Comparison of ENCODE assay signal across 6 cellular contexts in the genomic region with DNA sequence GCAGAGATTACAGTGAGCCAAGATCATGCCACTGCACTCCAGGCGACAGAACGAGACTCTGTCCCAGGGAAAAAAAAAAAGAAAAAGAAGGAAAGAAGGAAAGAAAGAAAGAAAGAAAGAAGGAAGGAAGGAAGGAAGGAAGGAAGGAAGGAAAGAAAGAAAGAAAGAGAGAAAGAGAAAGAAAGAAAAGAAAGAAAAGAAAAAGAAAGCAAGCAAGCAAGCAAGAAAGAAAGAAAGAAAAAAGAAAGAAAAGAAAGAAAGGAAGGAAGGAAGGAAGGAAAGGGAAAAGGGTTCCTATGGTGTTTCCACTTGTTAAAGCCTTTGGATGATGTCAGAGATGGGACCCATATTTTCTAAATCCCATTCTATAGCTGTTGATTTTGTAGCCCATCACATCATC. TPM values are rescaled to one million over a fixed set of nuclear protein-coding genes. Genes with fewer than 3 reads are reported as not detected.
DNase-seq lines count a peak whose midpoint lies in the region; ATAC-seq, FAIRE-seq and TF ChIP-seq lines count a peak whose summit lies in the region.
"Not testable (repeated sequence)": the region's sequence is repeated elsewhere in the genome, so short reads cannot be mapped to it uniquely, and the experiment has no call there.

No MANE protein-coding gene starts in this region.

- H2AFZ ChIP-seq in astrocyte (ENCODE audit: low read depth, low read length), result not testable (repeated sequence)

- H3K4me2 ChIP-seq in astrocyte (ENCODE audit: low read length), result not testable (repeated sequence)

- POLR2A ChIA-PET in HEK293 (lab: Yijun Ruan, JAX), result interaction anchor here (0.5 to 1.8 kb wide), 3 partner anchors 11 to 46 kb away, joined by 4 to 5 read pairs (median 4); a partner anchor contains a TSS

- H3K27ac Mint-ChIP-seq in activated T-cell treated with anti-CD3 and anti-CD28 coated beads, Interleukin-2, amount 50 U/mL, for 72 hours, result peak overlapping the region; percentile 93
- peak overlapping the region; percentile 55 for H3K27ac Mint-ChIP-seq in activated naive CD4-positive, alpha-beta T cell treated with anti-CD3 and anti-CD28 coated beads, Interleukin-2, amount 50 U/mL, for 24 hours
- not testable (repeated sequence) for H3K27ac Mint-ChIP-seq in astrocyte (ENCODE audit: unreplicated experiment)
- peak overlapping the region; percentile 20 for H3K27ac Mint-ChIP-seq in chondrocyte (ENCODE audit: unreplicated experiment)
- H3K27ac Mint-ChIP-seq in stimulated activated naive CD8-positive, alpha-beta T cell treated with anti-CD3 and anti-CD28 coated beads, Interleukin-15, Interleukin-2, amounts not matched to agents 100 ng/mL and 50 ng/mL, for 24 hours, result peak overlapping the region; percentile 29

- H3K9me3 ChIP-seq in HEK293 (ENCODE audit: control insufficient read depth, insufficient read depth, low read depth, low read length); astrocyte (ENCODE audit: insufficient read depth, low read depth, low read length): not testable (repeated sequence)

- H3K4me1 ChIP-seq in HEK293 (ENCODE audit: control insufficient read depth, insufficient read depth, low read length); astrocyte (ENCODE audit: insufficient read depth, low read length): not testable (repeated sequence)

- H3K27me3 Mint-ChIP-seq in activated T-cell treated with anti-CD3 and anti-CD28 coated beads, Interleukin-2, amount 50 U/mL, for 72 hours (ENCODE audit: low read depth); activated naive CD4-positive, alpha-beta T cell treated with anti-CD3 and anti-CD28 coated beads, Interleukin-2, amount 50 U/mL, for 24 hours; astrocyte (ENCODE audit: low read depth, unreplicated experiment); chondrocyte (ENCODE audit: low read depth); stimulated activated naive CD8-positive, alpha-beta T cell treated with anti-CD3 and anti-CD28 coated beads, Interleukin-15, Interleukin-2, amounts not matched to agents 100 ng/mL and 50 ng/mL, for 24 hours: not testable (repeated sequence)

- not testable (repeated sequence) for H3K4me3 ChIP-seq in HEK293 (ENCODE audit: low read depth, low read length); astrocyte (ENCODE audit: insufficient read depth, low read depth, low read length)

- H3K36me3 ChIP-seq in HEK293 (ENCODE audit: control insufficient read depth in 2 of 2, insufficient read depth in 1 of 2, low read length in 2 of 2) (peaks cover 89 to 97% of the 10 kb centered on the region in 2 experiments), astrocyte (ENCODE audit: insufficient read depth, low read length) (peaks cover 36% of the 10 kb centered on the region)

- H3K9me3 Mint-ChIP-seq in activated T-cell treated with anti-CD3 and anti-CD28 coated beads, Interleukin-2, amount 50 U/mL, for 72 hours; activated naive CD4-positive, alpha-beta T cell treated with anti-CD3 and anti-CD28 coated beads, Interleukin-2, amount 50 U/mL, for 24 hours; astrocyte (ENCODE audit: unreplicated experiment); chondrocyte (ENCODE audit: low read depth); stimulated activated naive CD8-positive, alpha-beta T cell treated with anti-CD3 and anti-CD28 coated beads, Interleukin-15, Interleukin-2, amounts not matched to agents 100 ng/mL and 50 ng/mL, for 24 hours: not testable (repeated sequence)

- not testable (repeated sequence) for H3K79me2 ChIP-seq in astrocyte (ENCODE audit: insufficient read depth, low read length)

- H3K4me3 Mint-ChIP-seq in activated T-cell treated with anti-CD3 and anti-CD28 coated beads, Interleukin-2, amount 50 U/mL, for 72 hours; activated naive CD4-positive, alpha-beta T cell treated with anti-CD3 and anti-CD28 coated beads, Interleukin-2, amount 50 U/mL, for 24 hours; astrocyte (ENCODE audit: unreplicated experiment); chondrocyte (ENCODE audit: unreplicated experiment); stimulated activated naive CD8-positive, alpha-beta T cell treated with anti-CD3 and anti-CD28 coated beads, Interleukin-15, Interleukin-2, amounts not matched to agents 100 ng/mL and 50 ng/mL, for 24 hours: not testable (repeated sequence)

- peaks cover 2 to 34% of the 10 kb centered on the region in 2 donors for H3K36me3 Mint-ChIP-seq in activated T-cell treated with anti-CD3 and anti-CD28 coated beads, Interleukin-2, amount 50 U/mL, for 72 hours (ENCODE audit: insufficient read depth in 2 of 2)
- peaks cover 17% of the 10 kb centered on the region for H3K36me3 Mint-ChIP-seq in activated naive CD4-positive, alpha-beta T cell treated with anti-CD3 and anti-CD28 coated beads, Interleukin-2, amount 50 U/mL, for 24 hours
- H3K36me3 Mint-ChIP-seq in astrocyte (ENCODE audit: low read depth, unreplicated experiment), result not testable (repeated sequence)
- H3K36me3 Mint-ChIP-seq in chondrocyte (ENCODE audit: low read depth), result peaks cover 29% of the 10 kb centered on the region
- H3K36me3 Mint-ChIP-seq in stimulated activated naive CD8-positive, alpha-beta T cell treated with anti-CD3 and anti-CD28 coated beads, Interleukin-15, Interleukin-2, amounts not matched to agents 100 ng/mL and 50 ng/mL, for 24 hours (ENCODE audit: low read depth), result peaks cover 56% of the 10 kb centered on the region

- not testable (repeated sequence) for H3K27me3 ChIP-seq in astrocyte (ENCODE audit: insufficient read depth, low read length)

- peak overlapping the region; percentile 3 for H3K9ac ChIP-seq in astrocyte (ENCODE audit: low read length)

- not testable (repeated sequence) for DNase-seq in activated T-cell treated with anti-CD3 and anti-CD28 coated beads, Interleukin-2, amount 50 U/mL, for 72 hours; astrocyte (ENCODE audit: low read depth); chondrocyte (ENCODE audit: low spot score)

- CTCF ChIA-PET in HEK293 (lab: Yijun Ruan, JAX), result interaction anchor here (0.6 kb wide), 1 partner anchor 198 kb away, joined by 4 read pairs; no protein-coding TSS in a partner anchor

- TF ChIP-seq CTCF in HEK293 (tag by site-specific recombination; IDR thresholded peaks at IDR 0.05); astrocyte (IDR thresholded peaks at IDR 0.05; ENCODE audit: insufficient read depth, low read depth, low read length); chondrocyte (IDR thresholded peaks at IDR 0.05): not testable (repeated sequence)

- not testable (repeated sequence) for FAIRE-seq in astrocyte (lab: Jason Lieb, UNC)

- H4K20me1 ChIP-seq in astrocyte (ENCODE audit: insufficient read depth, low read length), result not testable (repeated sequence)

- peaks cover 11% of the 10 kb centered on the region for H3K4me1 Mint-ChIP-seq in activated T-cell treated with anti-CD3 and anti-CD28 coated beads, Interleukin-2, amount 50 U/mL, for 72 hours (ENCODE audit: low read depth)
- H3K4me1 Mint-ChIP-seq in activated naive CD4-positive, alpha-beta T cell treated with anti-CD3 and anti-CD28 coated beads, Interleukin-2, amount 50 U/mL, for 24 hours, result peaks cover 15% of the 10 kb centered on the region
- not testable (repeated sequence) for H3K4me1 Mint-ChIP-seq in astrocyte (ENCODE audit: low read depth, unreplicated experiment); chondrocyte (ENCODE audit: low read depth); stimulated activated naive CD8-positive, alpha-beta T cell treated with anti-CD3 and anti-CD28 coated beads, Interleukin-15, Interleukin-2, amounts not matched to agents 100 ng/mL and 50 ng/mL, for 24 hours (ENCODE audit: low read depth)

- H3K27ac ChIP-seq in HEK293 (ENCODE audit: extremely low read depth, low read depth, low read length); astrocyte (ENCODE audit: low read depth, low read length): not testable (repeated sequence)

- not testable (repeated sequence) for ATAC-seq in activated T-cell treated with anti-CD3 and anti-CD28 coated beads, Interleukin-2, amount 50 U/mL, for 72 hours (replicated peaks in 1 of 2)

TF ChIP-seq in HEK293, 187 proteins besides CTCF, POLR2A, EP300 and RAD21:
- peak; percentile 97 for TF ChIP-seq ZNF366 (tag by site-specific recombination; conservative IDR thresholded peaks at IDR 0.05)
- TF ChIP-seq PRDM1 (tag by site-specific recombination; IDR thresholded peaks at IDR 0.05), result peak; percentile 57; the same call in 1 of the 2 replicates

RNA-seq across cellular contexts. Expression of a gene that starts 11.2 kb away (rescaled TPM):
- total RNA-seq in activated T-cell treated with anti-CD3 and anti-CD28 coated beads, Interleukin-2, amount 50 U/mL, for 72 hours, result 10 to 100 TPM; 79.7 to 88.3 TPM
- total RNA-seq in astrocyte, result 43.8 and 46.6 TPM in 2 replicates
- total RNA-seq in chondrocyte, result 37.3 to 43.0 TPM (median 39.2 TPM) in 3 replicates

RNA-seq across cellular contexts. Expression of a gene that starts 21.4 kb away (rescaled TPM):
- 10 to 100 TPM; 69.4 to 75.9 TPM for total RNA-seq in activated T-cell treated with anti-CD3 and anti-CD28 coated beads, Interleukin-2, amount 50 U/mL, for 72 hours
- 55.7 and 56.6 TPM in 2 replicates for total RNA-seq in astrocyte
- 43.0 to 55.1 TPM (median 44.2 TPM) in 3 replicates for total RNA-seq in chondrocyte

RNA-seq across cellular contexts. Expression of a gene that starts 38.4 kb away (rescaled TPM):
- 10 to 100 TPM; 28.5 to 30.5 TPM for total RNA-seq in activated T-cell treated with anti-CD3 and anti-CD28 coated beads, Interleukin-2, amount 50 U/mL, for 72 hours
- total RNA-seq in astrocyte (18.3 and 21.6 TPM in 2 replicates), chondrocyte (21.3 to 21.9 TPM (median 21.8 TPM) in 3 replicates)
